8 cellular contexts compared by ENCODE assay signal in the genomic region with DNA sequence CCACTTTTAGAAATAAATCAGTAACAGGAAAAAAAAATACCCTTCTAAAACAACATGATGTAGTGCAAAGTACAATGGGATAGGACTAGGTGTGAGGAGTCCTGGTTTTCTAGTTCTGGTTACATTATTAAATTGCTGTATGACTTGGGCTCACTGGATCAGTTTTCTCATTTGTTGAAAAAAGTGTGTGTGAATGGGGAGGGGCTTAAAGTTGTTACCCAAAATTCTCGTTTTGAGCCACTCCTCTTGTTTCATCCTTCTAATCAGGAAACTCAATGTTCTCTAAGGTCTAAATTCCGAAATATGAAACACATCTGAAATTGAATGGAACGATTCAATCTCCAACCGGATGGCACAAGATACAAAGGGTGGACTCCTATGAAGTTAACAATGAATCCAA. TPM values are rescaled to one million over a fixed set of nuclear protein-coding genes. Genes with fewer than 3 reads are reported as not detected.
A peak's percentile ranks its signal among the peaks of the same experiment; 100 is the strongest.
DNase-seq lines count a peak whose midpoint lies in the region; ATAC-seq and TF ChIP-seq lines count a peak whose summit lies in the region.

No MANE protein-coding gene starts in this region.

- peaks cover 61% of the 10 kb centered on the region for H3K79me2 ChIP-seq in SU-DHL-6 (ENCODE audit: insufficient read depth, low read length)

- H3K27me3 ChIP-seq in H7 (ENCODE audit: control insufficient read depth, insufficient read depth, low read length) (no peaks in the 10 kb centered on the region), SU-DHL-6 (ENCODE audit: low read length) (no peaks in the 10 kb centered on the region)

- no peaks in the 10 kb centered on the region for H3K9me3 ChIP-seq in SU-DHL-6 (ENCODE audit: insufficient read depth, low read length)

- H3K9ac ChIP-seq in SU-DHL-6 (ENCODE audit: low read length) = peak overlapping the region; percentile 85

- H3K36me3 ChIP-seq in H7 (replicated peaks; ENCODE audit: control insufficient read depth, insufficient read depth, low read length) = no peaks in the 10 kb centered on the region
- no peaks in the 10 kb centered on the region for H3K36me3 ChIP-seq in SU-DHL-6 (ENCODE audit: low read length)

- H3K4me3 ChIP-seq in H7 (ENCODE audit: insufficient read depth, low read depth, low read length) = peak overlapping the region; percentile 94
- H3K4me3 ChIP-seq in SU-DHL-6 (ENCODE audit: insufficient read depth, low read length, poor library complexity, severe bottlenecking) = peak overlapping the region; percentile 84
- H3K4me3 ChIP-seq in fibroblast of villous mesenchyme (ENCODE audit: low read depth, low read length) = peak overlapping the region; percentile 95
- peak overlapping the region; percentile 58 to 97 (median 83) for H3K4me3 ChIP-seq in skin epidermis

- DNase-seq in H7 (no peak), fibroblast of villous mesenchyme (ENCODE audit: low read depth) (no peak), ureter (ENCODE audit: low spot score) (no peak), HK-2 (ENCODE audit: unreplicated experiment) (no peak)

- H2AFZ ChIP-seq in SU-DHL-6 (ENCODE audit: low read depth, low read length, severe bottlenecking) = no peak overlapping the region

- ATAC-seq in HG02970 (IDR thresholded peaks at IDR 0.05; ENCODE audit: low FRiP score, unreplicated experiment) (no peak), GM21825 (IDR thresholded peaks at IDR 0.05; ENCODE audit: unreplicated experiment) (no peak)

- peaks cover 32% of the 10 kb centered on the region for H4K20me1 ChIP-seq in SU-DHL-6 (ENCODE audit: low read depth, low read length)

- no peaks in the 10 kb centered on the region for H3K9me2 ChIP-seq in SU-DHL-6 (replicated peaks; ENCODE audit: insufficient read depth, low read length)

- H3K27ac ChIP-seq in SU-DHL-6 (ENCODE audit: low read depth, low read length) (no peak overlapping the region), skin epidermis (peak overlapping the region in 13 of 21 experiments; percentile 83 to 99 (median 97))

- no peak for TF ChIP-seq CTCF in SU-DHL-6 (IDR thresholded peaks at IDR 0.05; ENCODE audit: insufficient read depth, low read length, poor library complexity, severe bottlenecking)
- no peak for TF ChIP-seq CTCF in fibroblast of villous mesenchyme (IDR thresholded peaks at IDR 0.05; ENCODE audit: insufficient read depth, low read depth, low read length)

- peak overlapping the region; percentile 88 for H3K4me2 ChIP-seq in SU-DHL-6 (ENCODE audit: low read depth, low read length, poor library complexity, severe bottlenecking)

- H3F3A ChIP-seq in SU-DHL-6 (ENCODE audit: insufficient read depth) = peaks cover 15% of the 10 kb centered on the region

RNA-seq across cellular contexts. Expression of a gene that starts 1.7 kb away (rescaled TPM):
- 13.2 and 17.2 TPM in 2 replicates for total RNA-seq in H7 (2014; rRNA removed; shearing (Covaris generic))
- 18.0 and 22.5 TPM in 2 replicates for total RNA-seq in fibroblast of villous mesenchyme
- total RNA-seq in ureter = 59.4 TPM
